Comparison of ENCODE assay signal across 12 cellular contexts in the genomic region with DNA sequence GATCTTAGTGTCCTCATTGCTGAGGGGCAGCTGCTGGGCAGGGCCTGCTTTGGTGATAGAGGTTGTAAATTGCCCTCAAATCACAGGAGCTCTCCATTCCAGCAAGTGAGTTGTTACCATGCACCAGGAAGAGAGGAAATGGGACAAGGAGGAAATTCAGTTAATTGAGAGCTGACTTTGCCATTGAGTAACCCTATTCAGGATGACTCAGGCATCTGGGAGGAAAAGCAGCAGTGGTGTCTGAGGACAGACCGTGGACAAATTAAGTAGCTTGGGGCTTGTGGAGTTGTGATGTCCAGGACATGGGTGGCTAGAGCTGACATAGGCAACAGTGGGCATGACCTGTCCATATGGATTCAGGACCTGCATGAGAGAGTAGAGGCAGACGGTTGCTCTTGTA. TPM values are rescaled to one million over a fixed set of nuclear protein-coding genes. Genes with fewer than 3 reads are reported as not detected.
DNase-seq lines count a peak whose midpoint lies in the region; TF ChIP-seq lines count a peak whose summit lies in the region.
"Had no signal": no experiment of that assay in that cellular context is flagged by ENCODE, and none has a peak within 500 bp of the region (broad histone marks: within the 10 kb centered on the region; RNA-seq: fewer than 3 reads in every experiment).

No MANE protein-coding gene starts in this region.

- TF ChIP-seq RAD21 in SK-N-SH (IDR thresholded peaks at IDR 0.05; ENCODE audit: low read length), result no peak

- no peaks in the 10 kb centered on the region for H3K9me3 Mint-ChIP-seq in neural progenitor cell
- H3K9me3 Mint-ChIP-seq: activated CD4-positive, alpha-beta T cell treated with anti-CD3 and anti-CD28 coated beads, Interleukin-2, amount 10 ng/mL, durations not matched to agents 7 days and 5 days; CD4-positive, CD25-positive, alpha-beta regulatory T cell had no signal

- peaks cover 6% of the 10 kb centered on the region for H3K36me3 Mint-ChIP-seq in neural progenitor cell
- H3K36me3 Mint-ChIP-seq: CD4-positive, CD25-positive, alpha-beta regulatory T cell had no signal

- H3K9ac ChIP-seq in SK-N-SH (no peak overlapping the region), neural progenitor cell (no peak overlapping the region), Karpas-422 (ENCODE audit: low read length) (no peak overlapping the region)

- H3K4me2 ChIP-seq in SK-N-SH (peak overlapping the region; percentile 57), neural progenitor cell (no peak overlapping the region), Karpas-422 (ENCODE audit: low read depth, low read length, poor library complexity, severe bottlenecking) (no peak overlapping the region), hepatocyte (no peak overlapping the region)

- H2AFZ ChIP-seq in SK-N-SH (ENCODE audit: low read depth) (no peak overlapping the region), neural progenitor cell (replicated peaks) (no peak overlapping the region), Karpas-422 (ENCODE audit: low read length) (no peak overlapping the region), hepatocyte (no peak overlapping the region)

- WGBS in SK-N-SH (ENCODE audit: low lambda C conversion rate), result 23% methylated on average over 2 of the region's 2 CpGs
- 28 to 60% (median 40%) methylated on average over 2 of the region's 2 CpGs for WGBS in spleen, 5 donors
- 66% methylated on average over 2 of the region's 2 CpGs for WGBS in hepatocyte (ENCODE audit: low lambda C conversion rate, missing lambda C conversion rate)

- POLR2A ChIA-PET in BJ (lab: Charles Lee), result no interaction called here
- POLR2A ChIA-PET in SK-N-SH (lab: Yijun Ruan, JAX), result no interaction called here

- no peaks in the 10 kb centered on the region for H3K9me3 ChIP-seq in SK-N-SH
- H3K9me3 ChIP-seq in neural progenitor cell (ENCODE audit: low read depth), result no peaks in the 10 kb centered on the region
- no peaks in the 10 kb centered on the region for H3K9me3 ChIP-seq in Karpas-422 (ENCODE audit: low read length)
- H3K9me3 ChIP-seq in spleen, result no peaks in the 10 kb centered on the region
- no peaks in the 10 kb centered on the region for H3K9me3 ChIP-seq in hepatocyte (ENCODE audit: low read depth)
- H3K9me3 ChIP-seq: adrenal gland had no signal

- no peak overlapping the region for H3K4me3 ChIP-seq in BJ (ENCODE audit: low read depth, low read length)
- H3K4me3 ChIP-seq in SK-N-SH (ENCODE audit: low read depth in 2 of 2, low read length in 1 of 2), result no peak overlapping the region
- no peak overlapping the region for H3K4me3 ChIP-seq in fibroblast of mammary gland (ENCODE audit: control insufficient read depth, low read depth, low read length)
- no peak overlapping the region for H3K4me3 ChIP-seq in neural progenitor cell
- no peak overlapping the region for H3K4me3 ChIP-seq in Karpas-422 (ENCODE audit: low read length)
- no peak overlapping the region for H3K4me3 ChIP-seq in spleen
- no peak overlapping the region for H3K4me3 ChIP-seq in hepatocyte
- H3K4me3 ChIP-seq: adrenal gland had no signal

- H3K4me1 Mint-ChIP-seq in neural progenitor cell, result peaks cover 51% of the 10 kb centered on the region
- H3K4me1 Mint-ChIP-seq: CD4-positive, CD25-positive, alpha-beta regulatory T cell had no signal

- DNase-seq in BJ (ENCODE audit: low read depth) (peak; percentile 31), SK-N-SH (no peak), fibroblast of mammary gland (ENCODE audit: low read depth) (peak; percentile 83), neural progenitor cell (ENCODE audit: low spot score) (no peak), Karpas-422 (no peak), spleen (no peak), hepatocyte (ENCODE audit: low spot score) (no peak)
- DNase-seq in NK-92 treated with Interleukin-12 subunit alpha and Interleukin-12 subunit beta, amount 100 ng/mL, for 24 hours (lab: John Stamatoyannopoulos, UW), result no peak
- DNase-seq: activated CD4-positive, alpha-beta T cell treated with anti-CD3 and anti-CD28 coated beads, Interleukin-2, amount 10 ng/mL, durations not matched to agents 7 days and 5 days; CD4-positive, CD25-positive, alpha-beta regulatory T cell; GOT3 had no signal

- peak overlapping the region; percentile 7 for H3K27ac Mint-ChIP-seq in neural progenitor cell
- H3K27ac Mint-ChIP-seq: activated CD4-positive, alpha-beta T cell treated with anti-CD3 and anti-CD28 coated beads, Interleukin-2, amount 10 ng/mL, durations not matched to agents 7 days and 5 days; CD4-positive, CD25-positive, alpha-beta regulatory T cell had no signal

- no peak for TF ChIP-seq EP300 in SK-N-SH (IDR thresholded peaks at IDR 0.05; ENCODE audit: borderline replicate concordance in 1 of 2, low read depth in 1 of 2, low read length in 1 of 2)

- TF ChIP-seq POLR2A in spleen (IDR thresholded peaks at IDR 0.05), result no peak

- H3K4me3 Mint-ChIP-seq in neural progenitor cell, result no peak overlapping the region
- H3K4me3 Mint-ChIP-seq: activated CD4-positive, alpha-beta T cell treated with anti-CD3 and anti-CD28 coated beads, Interleukin-2, amount 10 ng/mL, durations not matched to agents 7 days and 5 days; CD4-positive, CD25-positive, alpha-beta regulatory T cell had no signal

- H3K27me3 ChIP-seq in BJ (ENCODE audit: control insufficient read depth, insufficient read depth, low read length), result no peaks in the 10 kb centered on the region
- no peaks in the 10 kb centered on the region for H3K27me3 ChIP-seq in SK-N-SH (ENCODE audit: insufficient read depth)
- no peaks in the 10 kb centered on the region for H3K27me3 ChIP-seq in neural progenitor cell
- H3K27me3 ChIP-seq in Karpas-422 (ENCODE audit: low read length), result no peaks in the 10 kb centered on the region
- H3K27me3 ChIP-seq in spleen (replicated peaks in 1 of 7), result peaks cover 0 to 16% (median 8%) of the 10 kb centered on the region in 7 donors
- no peaks in the 10 kb centered on the region for H3K27me3 ChIP-seq in hepatocyte
- H3K27me3 ChIP-seq: adrenal gland had no signal

- no peaks in the 10 kb centered on the region for H3K36me3 ChIP-seq in BJ (ENCODE audit: control insufficient read depth, insufficient read depth, low read length)
- H3K36me3 ChIP-seq in SK-N-SH (replicated peaks in 1 of 2; ENCODE audit: control insufficient read depth in 1 of 2, insufficient read depth in 2 of 2, low read length in 1 of 2), result no peaks in the 10 kb centered on the region
- H3K36me3 ChIP-seq in neural progenitor cell, result no peaks in the 10 kb centered on the region
- H3K36me3 ChIP-seq in Karpas-422 (ENCODE audit: insufficient read depth, low read length), result no peaks in the 10 kb centered on the region
- H3K36me3 ChIP-seq in spleen, result no peaks in the 10 kb centered on the region
- no peaks in the 10 kb centered on the region for H3K36me3 ChIP-seq in hepatocyte (replicated peaks; ENCODE audit: insufficient read depth, low read depth)
- H3K36me3 ChIP-seq: adrenal gland had no signal

- H3K27ac ChIP-seq in SK-N-SH (ENCODE audit: low read depth in 2 of 2, low read length in 1 of 2) (peak overlapping the region in 1 of 2 experiments; percentile 60; a peak in 2 of 4 replicates), neural progenitor cell (no peak overlapping the region), Karpas-422 (ENCODE audit: low read length) (no peak overlapping the region), spleen (peak overlapping the region in 4 of 8 donors; percentile 25 to 48 (median 37)), hepatocyte (no peak overlapping the region)

- H3K79me2 ChIP-seq in SK-N-SH (ENCODE audit: insufficient read depth) (peaks cover 97% of the 10 kb centered on the region), neural progenitor cell (ENCODE audit: low read depth) (peaks cover 93% of the 10 kb centered on the region), Karpas-422 (ENCODE audit: low read length) (no peaks in the 10 kb centered on the region), hepatocyte (peaks cover 82% of the 10 kb centered on the region)

- H4K20me1 ChIP-seq in SK-N-SH (ENCODE audit: insufficient read depth) (peaks cover 9% of the 10 kb centered on the region), neural progenitor cell (ENCODE audit: low read depth) (peaks cover 53% of the 10 kb centered on the region), Karpas-422 (ENCODE audit: insufficient read depth, low read depth, low read length) (no peaks in the 10 kb centered on the region), hepatocyte (ENCODE audit: insufficient read depth, poor library complexity, severe bottlenecking) (peaks cover 7% of the 10 kb centered on the region)

- intact Hi-C loops in spleen (cut with DNase I; ENCODE audit: low total_unique reads), result no loop called here

- no peak for TF ChIP-seq CTCF in BJ (IDR thresholded peaks at IDR 0.05; ENCODE audit: insufficient read depth, low read depth, low read length)
- no peak for TF ChIP-seq CTCF in SK-N-SH (IDR thresholded peaks at IDR 0.05)
- no peak for TF ChIP-seq CTCF in fibroblast of mammary gland (conservative IDR thresholded peaks at IDR 0.05; ENCODE audit: control insufficient read depth, insufficient read depth, low read depth, low read length)
- TF ChIP-seq CTCF in neural progenitor cell (IDR thresholded peaks at IDR 0.05), result no peak
- no peak for TF ChIP-seq CTCF in spleen (IDR thresholded peaks at IDR 0.05 in 8 of 11, conservative IDR thresholded peaks at IDR 0.05 in 3 of 11)
- no peak for TF ChIP-seq CTCF in hepatocyte (IDR thresholded peaks at IDR 0.05; ENCODE audit: poor library complexity)

- H3K4me1 ChIP-seq in SK-N-SH (ENCODE audit: control insufficient read depth in 1 of 2, insufficient read depth in 2 of 2, low read depth in 1 of 2, low read length in 1 of 2) (peaks cover 15 to 32% of the 10 kb centered on the region in 2 experiments; a peak in 3 of 4 replicates), neural progenitor cell (peaks cover 25% of the 10 kb centered on the region), Karpas-422 (ENCODE audit: low read length) (no peaks in the 10 kb centered on the region), spleen (peaks cover 0 to 31% (median 15%) of the 10 kb centered on the region in 6 donors), hepatocyte (ENCODE audit: insufficient read depth) (peaks cover 8% of the 10 kb centered on the region)

- H3F3A ChIP-seq in SK-N-SH (replicated peaks; ENCODE audit: insufficient read depth), result peaks cover 15% of the 10 kb centered on the region
- H3F3A ChIP-seq in neural progenitor cell (ENCODE audit: low read depth), result peaks cover 18% of the 10 kb centered on the region

- CTCF ChIA-PET in BJ (lab: Yijun Ruan, JAX) (interaction anchor here (0.9 to 1.5 kb wide), 4 partner anchors 42 to 62 kb away, joined by 3 to 9 read pairs (median 4); no protein-coding TSS in a partner anchor), SK-N-SH (lab: Yijun Ruan, JAX) (interaction anchor here (1.6 to 1.9 kb wide), 2 partner anchors 42 to 61 kb away, joined by 4 to 5 read pairs; no protein-coding TSS in a partner anchor)

- H3K9me2 ChIP-seq in SK-N-SH (no peaks in the 10 kb centered on the region), Karpas-422 (replicated peaks; ENCODE audit: insufficient read depth, low read length) (no peaks in the 10 kb centered on the region), hepatocyte (replicated peaks; ENCODE audit: insufficient read depth) (no peaks in the 10 kb centered on the region)

- H3K27me3 Mint-ChIP-seq in neural progenitor cell (ENCODE audit: insufficient read depth, low read depth), result peaks cover 5% of the 10 kb centered on the region

RNA-seq across cellular contexts. Expression of a gene that starts 5.9 kb away (rescaled TPM):
- polyA plus RNA-seq in BJ (2011; rRNA removed) (5.6 and 12.5 TPM in 2 replicates), SK-N-SH (2012; rRNA removed) (12.5 and 12.6 TPM in 2 replicates), spleen (10 to 100 TPM in 2 of 3 donors, 1 to 10 TPM in 1; 10.0 to 24.2 (median 12.5) TPM), hepatocyte (40.4 and 48.2 TPM in 2 replicates)
- 12.0 and 13.5 TPM in 2 replicates for polyA minus RNA-seq in BJ (2011; rRNA and poly(A)+ RNA removed)
- polyA plus RNA-seq in SK-N-SH (2012; cell fraction: cytosol; rRNA removed), result 3.7 and 6.3 TPM in 2 replicates
- 35.6 and 35.9 TPM in 2 replicates for polyA plus RNA-seq in SK-N-SH (2012; cell fraction: nucleus; rRNA removed)
- total RNA-seq in neural progenitor cell (ENCODE audit: low replicate concordance) (20.3 and 29.4 TPM in 2 replicates), spleen (10 to 100 TPM; 12.4 to 40.9 (median 23.6) TPM), hepatocyte (33.0 and 48.3 TPM in 2 replicates)
- not detected in 2 replicates for total RNA-seq in Karpas-422 (2014; rRNA removed; shearing (Covaris generic); ENCODE audit: low replicate concordance)
- total RNA-seq: activated CD4-positive, alpha-beta T cell treated with anti-CD3 and anti-CD28 coated beads, Interleukin-2, amount 10 ng/mL, durations not matched to agents 7 days and 5 days; CD4-positive, CD25-positive, alpha-beta regulatory T cell had no signal
- polyA plus RNA-seq: CD4-positive, CD25-positive, alpha-beta regulatory T cell had no signal

Comparison
In these comparisons a context has a peak if more than half of its experiments do, and no peak if none do; other contexts are left out.
1. DNase-seq: peak in BJ (single experiment) and fibroblast of mammary gland (single experiment); none in SK-N-SH (single experiment), neural progenitor cell (single experiment), NK-92 treated with Interleukin-12 subunit alpha and Interleukin-12 subunit beta, amount 100 ng/mL, for 24 hours (single experiment), Karpas-422 (single experiment), spleen (single experiment) and hepatocyte (single experiment).
2. RNA of a gene that starts 5.9 kb away (total RNA-seq): 33.0 to 48.3 TPM in hepatocyte, 12.4 to 40.9 TPM in spleen and 20.3 to 29.4 TPM in neural progenitor cell; not detected in Karpas-422; every median in the first group is over 10 times any median in the second.